19 cellular contexts compared by ENCODE assay signal in genomic region chr12:6817662-6818157, GRCh38. TPM values are rescaled to one million over a fixed set of nuclear protein-coding genes. Genes with fewer than 3 reads are reported as not detected.
DNase-seq lines count a peak whose midpoint lies in the region; ATAC-seq, FAIRE-seq and TF ChIP-seq lines count a peak whose summit lies in the region.
"Had no signal": no experiment of that assay in that cellular context is flagged by ENCODE, and none has a peak within 500 bp of the region (broad histone marks: within the 10 kb centered on the region; RNA-seq: fewer than 3 reads in every experiment).

No MANE protein-coding gene starts in this region.

- no peak for TF ChIP-seq POLR2A in GM12878 (IDR thresholded peaks at IDR 0.05; ENCODE audit: low read depth, low read length)

- no peak for TF ChIP-seq RAD21 in GM12878 (IDR thresholded peaks at IDR 0.05; ENCODE audit: insufficient read depth, low read depth, low read length)

- H3K4me3 ChIP-seq in CD4-positive, CD25-positive, alpha-beta regulatory T cell (ENCODE audit: low read depth, low read length): no peak overlapping the region
- H3K4me3 ChIP-seq in GM23338: 0 out of 2 replicates have a peak overlapping the region, but pooled peaks have one; percentile 40
- no peak overlapping the region for H3K4me3 ChIP-seq in GM12878
- no peak overlapping the region for H3K4me3 ChIP-seq in right cardiac atrium (ENCODE audit: low read length)
- H3K4me3 ChIP-seq: MG63, PC-9 had no signal

- peaks cover 57% of the 10 kb centered on the region for H3K36me3 ChIP-seq in CD4-positive, CD25-positive, alpha-beta regulatory T cell (ENCODE audit: control insufficient read depth, insufficient read depth, low read length)
- H3K36me3 ChIP-seq in GM23338 (ENCODE audit: insufficient read depth) (no peaks in the 10 kb centered on the region), GM12878 (ENCODE audit: control insufficient read depth in 2 of 2, insufficient read depth in 2 of 2, low read length in 1 of 2) (no peaks in the 10 kb centered on the region)
- H3K36me3 ChIP-seq: MG63 had no signal

- no peaks in the 10 kb centered on the region for H3K27me3 ChIP-seq in CD4-positive, CD25-positive, alpha-beta regulatory T cell (ENCODE audit: control insufficient read depth, insufficient read depth, low read length)
- peaks cover 26% of the 10 kb centered on the region for H3K27me3 ChIP-seq in GM23338 (ENCODE audit: insufficient read depth)
- H3K27me3 ChIP-seq in GM12878 (replicated peaks in 1 of 2; ENCODE audit: control insufficient read depth in 2 of 2, insufficient read depth in 2 of 2, low read length in 1 of 2): peaks cover 5 to 11% of the 10 kb centered on the region in 2 experiments
- no peaks in the 10 kb centered on the region for H3K27me3 ChIP-seq in right cardiac atrium (ENCODE audit: control insufficient read depth, insufficient read depth)

- CTCF ChIA-PET in GM12878 (lab: Yijun Ruan, JAX): interaction anchor here (1.1 kb wide), 1 partner anchor 64 kb away, joined by 5 read pairs; the partner anchor contains the start of gene MLF2

- DNase-seq in CD4-positive, CD25-positive, alpha-beta regulatory T cell: no peak
- no peak for DNase-seq in GM23338 (ENCODE audit: low spot score)
- no peak for DNase-seq in GM12878 (ENCODE audit: low read depth, low spot score)
- DNase-seq in NCI-H146 treated with DMSO at 0.1 percent for 48 hours (lab: John Stamatoyannopoulos, UW; ENCODE audit: unreplicated experiment): no peak
- no peak for DNase-seq in right cardiac atrium
- DNase-seq: ACHN; CD8-positive, alpha-beta T cell; DND-41; GDM1; MG63; NCI-H1092 treated with DMSO at 0.1 percent for 48 hours; NCI-H187; NCI-H748 treated with DMSO at 0.1 percent for 48 hours; PC-9 had no signal

- POLR2A ChIA-PET in GM12878 (lab: Charles Lee): no interaction called here

- peaks cover 11% of the 10 kb centered on the region for H3K4me1 ChIP-seq in CD4-positive, CD25-positive, alpha-beta regulatory T cell (ENCODE audit: control insufficient read depth, insufficient read depth, low read length, poor library complexity, severe bottlenecking)
- H3K4me1 ChIP-seq in GM23338 (ENCODE audit: insufficient read depth) (peaks cover 35% of the 10 kb centered on the region), GM12878 (ENCODE audit: control insufficient read depth, insufficient read depth, low read length) (peaks cover 2% of the 10 kb centered on the region; the same call in 1 of the 2 replicates), right cardiac atrium (ENCODE audit: control insufficient read depth, insufficient read depth, low read length) (no peaks in the 10 kb centered on the region)

- TF ChIP-seq CTCF in GM23338 (conservative IDR thresholded peaks at IDR 0.05; ENCODE audit: low read depth in 2 of 2) (no peak), GM12878 (IDR thresholded peaks at IDR 0.05 in 2 of 3, conservative IDR thresholded peaks at IDR 0.05 in 1 of 3; ENCODE audit: control insufficient read depth in 2 of 3, extremely low read depth in 1 of 3, insufficient read depth in 1 of 3, low read depth in 3 of 3, low read length in 3 of 3) (no peak), nephron (IDR thresholded peaks at IDR 0.05; ENCODE audit: unreplicated experiment in 3 of 3) (no peak)

- H3K27me3 Mint-ChIP-seq in CD4-positive, CD25-positive, alpha-beta regulatory T cell: peaks cover 15% of the 10 kb centered on the region
- peaks cover 40% of the 10 kb centered on the region for H3K27me3 Mint-ChIP-seq in GM23338 (ENCODE audit: insufficient read depth, low read depth, poor library complexity)
- peaks cover 4% of the 10 kb centered on the region for H3K27me3 Mint-ChIP-seq in nephron (ENCODE audit: low read depth)

- no TSS peak for BruUV-seq in GM12878 (replicated peaks; lab: Mats Ljungman, UMichigan)

- in situ Hi-C loops in GM12878 (cut with MboI): no loop called here

- peaks cover 12% of the 10 kb centered on the region; the same call in 1 of the 2 replicates for H3F3A ChIP-seq in GM23338 (replicated peaks; ENCODE audit: low read depth)

- H3K36me3 Mint-ChIP-seq in CD4-positive, CD25-positive, alpha-beta regulatory T cell: peaks cover 38% of the 10 kb centered on the region
- H3K36me3 Mint-ChIP-seq in GM23338 (ENCODE audit: low read depth): no peaks in the 10 kb centered on the region
- H3K36me3 Mint-ChIP-seq in nephron (ENCODE audit: low read depth): no peaks in the 10 kb centered on the region
- H3K36me3 Mint-ChIP-seq: CD8-positive, alpha-beta T cell had no signal

- H3K9me2 ChIP-seq in GM23338 (ENCODE audit: insufficient read depth): no peaks in the 10 kb centered on the region

- H3K4me3 Mint-ChIP-seq in CD4-positive, CD25-positive, alpha-beta regulatory T cell: no peak overlapping the region
- H3K4me3 Mint-ChIP-seq in GM23338: peak overlapping the region; percentile 61; the same call in 2 of the 3 replicates
- H3K4me3 Mint-ChIP-seq in nephron: no peak overlapping the region
- H3K4me3 Mint-ChIP-seq: CD8-positive, alpha-beta T cell had no signal

- no peak for ATAC-seq in CD4-positive, CD25-positive, alpha-beta regulatory T cell (ENCODE audit: low read depth in 2 of 2)
- no peak for ATAC-seq in GM23338
- no peak for ATAC-seq in GM12878
- ATAC-seq in GM18909 (IDR thresholded peaks at IDR 0.05; ENCODE audit: poor library complexity, unreplicated experiment): no peak
- no peak for ATAC-seq in HG02938 (IDR thresholded peaks at IDR 0.05; ENCODE audit: unreplicated experiment)
- ATAC-seq in right cardiac atrium: no peak
- ATAC-seq: CD8-positive, alpha-beta T cell had no signal

- no peaks in the 10 kb centered on the region for H3K9me3 Mint-ChIP-seq in CD4-positive, CD25-positive, alpha-beta regulatory T cell
- H3K9me3 Mint-ChIP-seq in GM23338 (no peaks in the 10 kb centered on the region), nephron (no peaks in the 10 kb centered on the region)
- H3K9me3 Mint-ChIP-seq: CD8-positive, alpha-beta T cell had no signal

- H2AFZ ChIP-seq in GM23338 (no peak overlapping the region), GM12878 (ENCODE audit: control insufficient read depth, low read depth, low read length) (no peak overlapping the region)
- H2AFZ ChIP-seq: PC-9 had no signal

- FAIRE-seq in GM12878 (lab: Jason Lieb, UNC): no peak
- FAIRE-seq: D721Med had no signal

- peak overlapping the region in 2 of 3 donors; percentile 82 to 83 for H3K27ac Mint-ChIP-seq in CD4-positive, CD25-positive, alpha-beta regulatory T cell
- H3K27ac Mint-ChIP-seq in GM23338: peak overlapping the region; percentile 50
- peak overlapping the region in 2 of 3 experiments; percentile 3 to 59 for H3K27ac Mint-ChIP-seq in nephron
- H3K27ac Mint-ChIP-seq: CD8-positive, alpha-beta T cell had no signal

- WGBS in GM12878 (ENCODE audit: insufficient coverage, insufficient replicate concordance, low lambda C conversion rate, missing lambda C conversion rate): 71% methylated on average over 20 of the region's 20 CpGs
- WGBS in right cardiac atrium: 85% methylated on average over 20 of the region's 20 CpGs

- H4K20me1 ChIP-seq in GM23338 (replicated peaks; ENCODE audit: insufficient read depth) (no peaks in the 10 kb centered on the region), GM12878 (ENCODE audit: control insufficient read depth, insufficient read depth) (no peaks in the 10 kb centered on the region)

- H3K4me2 ChIP-seq in GM23338: peak overlapping the region; percentile 66; the same call in 1 of the 2 replicates
- no peak overlapping the region for H3K4me2 ChIP-seq in GM12878 (ENCODE audit: control insufficient read depth, insufficient read depth)
- H3K4me2 ChIP-seq: KMS-11, PC-9 had no signal

- intact Hi-C loops in GM12878 (cut with micrococcal nuclease; ENCODE audit: unreplicated experiment): no loop called here
- intact Hi-C loops in right cardiac atrium (cut with DNase I): no loop called here

- peaks cover 2 to 27% (median 9%) of the 10 kb centered on the region in 4 donors for H3K4me1 Mint-ChIP-seq in CD4-positive, CD25-positive, alpha-beta regulatory T cell
- peaks cover 44% of the 10 kb centered on the region for H3K4me1 Mint-ChIP-seq in GM23338
- H3K4me1 Mint-ChIP-seq in nephron: peaks cover 32% of the 10 kb centered on the region

- no peak for TF ChIP-seq EP300 in GM12878 (IDR thresholded peaks at IDR 0.05; ENCODE audit: borderline replicate concordance in 1 of 2, control insufficient read depth in 1 of 2, low read depth in 2 of 2, low read length in 2 of 2)

- SMC1A ChIA-PET in GM12878 (lab: Charles Lee; ENCODE audit: uncharacterized antibody, unreplicated experiment): no interaction called here

- H3K9ac ChIP-seq in GM12878 (ENCODE audit: control insufficient read depth, insufficient read depth, low read length): no peak overlapping the region
- H3K9ac ChIP-seq: KMS-11 had no signal

- RAD21 ChIA-PET in GM12878 (lab: Charles Lee; ENCODE audit: unreplicated experiment): no interaction called here

- H3K9me3 ChIP-seq in CD4-positive, CD25-positive, alpha-beta regulatory T cell (ENCODE audit: control insufficient read depth in 2 of 2, low read length in 2 of 2): no peaks in the 10 kb centered on the region
- H3K9me3 ChIP-seq in GM12878 (replicated peaks; ENCODE audit: control insufficient read depth, insufficient read depth, low read length) (no peaks in the 10 kb centered on the region), right cardiac atrium (ENCODE audit: control insufficient read depth, low read length) (no peaks in the 10 kb centered on the region)
- H3K9me3 ChIP-seq: MG63 had no signal

- no peak overlapping the region for H3K27ac ChIP-seq in CD4-positive, CD25-positive, alpha-beta regulatory T cell (ENCODE audit: insufficient read depth, low read length, poor library complexity, severe bottlenecking)
- H3K27ac ChIP-seq in GM23338 (ENCODE audit: low read depth) (no peak overlapping the region), GM12878 (ENCODE audit: control insufficient read depth, insufficient read depth) (no peak overlapping the region), right cardiac atrium (ENCODE audit: low read length) (no peak overlapping the region)
- H3K27ac ChIP-seq: KMS-11, PC-9 had no signal

- H3K79me2 ChIP-seq in GM23338 (replicated peaks; ENCODE audit: insufficient read depth) (no peaks in the 10 kb centered on the region), GM12878 (ENCODE audit: control insufficient read depth, insufficient read depth, low read length) (no peaks in the 10 kb centered on the region)

RNA-seq across cellular contexts. Expression of gene GPR162, which starts 3.9 kb away (rescaled TPM):
- total RNA-seq in CD4-positive, CD25-positive, alpha-beta regulatory T cell: not detected
- not detected for polyA plus RNA-seq in CD4-positive, CD25-positive, alpha-beta regulatory T cell
- 3.0 and 5.0 TPM in 2 replicates for total RNA-seq in GM23338 (2014; rRNA removed; shearing (Covaris generic))
- polyA plus RNA-seq in GM23338 (2016; fragmentation: Nextera tagmentation; extraction: Ambion mirVana): 4.7 and 5.0 TPM in 2 replicates
- total RNA-seq in GM12878 (2013; cell fraction: nucleolus; rRNA removed): not detected in 2 replicates
- not detected in 2 replicates for total RNA-seq in GM12878 (2014; rRNA removed)
- total RNA-seq in GM12878 (2014; rRNA removed; fragmentation: Illumina TruSeq; extraction: Trizol): not detected in 2 replicates
- not detected in 2 replicates for total RNA-seq in GM12878 (2021)
- polyA plus RNA-seq in GM12878 (2011; ENCODE audit: low read depth): not detected
- 0.09 TPM in 1 of 2 replicates, not detected in the other for polyA plus RNA-seq in GM12878 (2011; rRNA removed)
- polyA plus RNA-seq in GM12878 (2011; cell fraction: cytosol; rRNA removed): 0.10 and 0.19 TPM in 2 replicates
- 0.63 and 1.6 TPM in 2 replicates for polyA plus RNA-seq in GM12878 (2011; cell fraction: nucleus; rRNA removed)
- 0.24 TPM in 1 of 2 replicates, not detected in the other for polyA plus RNA-seq in GM12878 (2012)
- polyA plus RNA-seq in GM12878 (2014; fragmentation: Illumina TruSeq; extraction: Trizol): not detected in 2 replicates
- polyA plus RNA-seq in GM12878 (2014; fragmentation: Nextera tagmentation; extraction: Ambion mirVana): not detected
- not detected in 2 replicates for polyA plus RNA-seq in GM12878 (2014; rRNA removed)
- not detected for polyA plus RNA-seq in GM12878 (2016; fragmentation: Nextera tagmentation; extraction: Ambion mirVana)
- 0.26 TPM in 1 of 2 replicates, not detected in the other for polyA minus RNA-seq in GM12878 (2011; rRNA and poly(A)+ RNA removed)
- polyA minus RNA-seq in GM12878 (2011; cell fraction: cytosol; rRNA and poly(A)+ RNA removed): not detected in 2 replicates
- not detected in 2 replicates for polyA minus RNA-seq in GM12878 (2011; cell fraction: nucleus; rRNA and poly(A)+ RNA removed)
- 10 to 100 TPM in 1 of 4 donors, 1 to 10 TPM in 3; 6.8 to 10.9 (median 8.3) TPM for total RNA-seq in right cardiac atrium
- polyA plus RNA-seq in right cardiac atrium: 6.8 TPM
- total RNA-seq: CD8-positive, alpha-beta T cell had no signal

RNA-seq across cellular contexts. Expression of gene P3H3, which starts 10.5 kb away (rescaled TPM):
- 1.4 TPM for total RNA-seq in CD4-positive, CD25-positive, alpha-beta regulatory T cell
- 1 to 10 TPM in 1 of 4 donors, under 1 TPM in 2, not detected in 1; 0.64 to 1.2 (median 1.00) TPM for polyA plus RNA-seq in CD4-positive, CD25-positive, alpha-beta regulatory T cell
- total RNA-seq in GM23338 (2014; rRNA removed; shearing (Covaris generic)): 38.2 and 39.2 TPM in 2 replicates
- polyA plus RNA-seq in GM23338 (2016; fragmentation: Nextera tagmentation; extraction: Ambion mirVana): 15.8 and 16.4 TPM in 2 replicates
- 0.71 TPM in 1 of 2 replicates, not detected in the other for total RNA-seq in GM12878 (2013; cell fraction: nucleolus; rRNA removed)
- not detected in 2 replicates for total RNA-seq in GM12878 (2014; rRNA removed)
- not detected in 2 replicates for total RNA-seq in GM12878 (2014; rRNA removed; fragmentation: Illumina TruSeq; extraction: Trizol)
- 0.13 and 0.21 TPM in 2 replicates for total RNA-seq in GM12878 (2021)
- polyA plus RNA-seq in GM12878 (2011; ENCODE audit: low read depth): 0.12 TPM
- polyA plus RNA-seq in GM12878 (2011; rRNA removed): 0.05 TPM in 1 of 2 replicates, not detected in the other
- 0.05 and 0.13 TPM in 2 replicates for polyA plus RNA-seq in GM12878 (2011; cell fraction: cytosol; rRNA removed)
- 0.29 and 0.39 TPM in 2 replicates for polyA plus RNA-seq in GM12878 (2011; cell fraction: nucleus; rRNA removed)
- polyA plus RNA-seq in GM12878 (2012): 0.28 and 0.64 TPM in 2 replicates
- 0.03 TPM in 1 of 2 replicates, not detected in the other for polyA plus RNA-seq in GM12878 (2014; fragmentation: Illumina TruSeq; extraction: Trizol)
- not detected for polyA plus RNA-seq in GM12878 (2014; fragmentation: Nextera tagmentation; extraction: Ambion mirVana)
- polyA plus RNA-seq in GM12878 (2014; rRNA removed): 0.23 TPM in 1 of 2 replicates, not detected in the other
- not detected for polyA plus RNA-seq in GM12878 (2016; fragmentation: Nextera tagmentation; extraction: Ambion mirVana)
- 0.31 TPM in 1 of 2 replicates, not detected in the other for polyA minus RNA-seq in GM12878 (2011; rRNA and poly(A)+ RNA removed)
- not detected in 2 replicates for polyA minus RNA-seq in GM12878 (2011; cell fraction: cytosol; rRNA and poly(A)+ RNA removed)
- 0.12 TPM in 1 of 2 replicates, not detected in the other for polyA minus RNA-seq in GM12878 (2011; cell fraction: nucleus; rRNA and poly(A)+ RNA removed)
- 10 to 100 TPM; 15.8 to 25.6 (median 21.1) TPM for total RNA-seq in right cardiac atrium
- polyA plus RNA-seq in right cardiac atrium: 17.7 TPM

RNA-seq across cellular contexts. Expression of gene GNB3, which starts 23.0 kb away (rescaled TPM):
- not detected for total RNA-seq in CD4-positive, CD25-positive, alpha-beta regulatory T cell
- polyA plus RNA-seq in CD4-positive, CD25-positive, alpha-beta regulatory T cell: not detected
- 3.3 and 8.2 TPM in 2 replicates for total RNA-seq in GM23338 (2014; rRNA removed; shearing (Covaris generic))
- polyA plus RNA-seq in GM23338 (2016; fragmentation: Nextera tagmentation; extraction: Ambion mirVana) (3.6 and 5.4 TPM in 2 replicates), GM12878 (2011; rRNA removed) (0.05 and 0.12 TPM in 2 replicates), GM12878 (2014; fragmentation: Illumina TruSeq; extraction: Trizol) (0.16 and 0.38 TPM in 2 replicates), GM12878 (2014; fragmentation: Nextera tagmentation; extraction: Ambion mirVana) (under 1 TPM; 0.18 to 0.24 TPM), GM12878 (2014; rRNA removed) (0.46 and 0.55 TPM in 2 replicates), GM12878 (2016; fragmentation: Nextera tagmentation; extraction: Ambion mirVana) (1 to 10 TPM in 1 of 2 experiments, under 1 TPM in 1; 0.33 to 1.1 TPM), right cardiac atrium (3.1 TPM)
- not detected in 2 replicates for total RNA-seq in GM12878 (2013; cell fraction: nucleolus; rRNA removed)
- total RNA-seq in GM12878 (2014; rRNA removed) (0.23 and 0.33 TPM in 2 replicates), GM12878 (2014; rRNA removed; fragmentation: Illumina TruSeq; extraction: Trizol) (0.23 and 0.58 TPM in 2 replicates), GM12878 (2021) (0.16 and 0.46 TPM in 2 replicates), right cardiac atrium (1 to 10 TPM; 2.9 to 7.8 (median 4.0) TPM)
- polyA plus RNA-seq in GM12878 (2011; ENCODE audit: low read depth): 0.76 TPM
- polyA plus RNA-seq in GM12878 (2011; cell fraction: cytosol; rRNA removed): 0.12 and 0.20 TPM in 2 replicates
- 0.37 and 0.41 TPM in 2 replicates for polyA plus RNA-seq in GM12878 (2011; cell fraction: nucleus; rRNA removed)
- polyA plus RNA-seq in GM12878 (2012): 1.5 and 1.6 TPM in 2 replicates
- not detected in 2 replicates for polyA minus RNA-seq in GM12878 (2011; rRNA and poly(A)+ RNA removed)
- not detected in 2 replicates for polyA minus RNA-seq in GM12878 (2011; cell fraction: cytosol; rRNA and poly(A)+ RNA removed)
- polyA minus RNA-seq in GM12878 (2011; cell fraction: nucleus; rRNA and poly(A)+ RNA removed): not detected in 2 replicates
- total RNA-seq: PC-9 had no signal

RNA-seq across cellular contexts. Expression of gene CD4, which starts 28.4 kb away (rescaled TPM):
- 224 TPM for total RNA-seq in CD4-positive, CD25-positive, alpha-beta regulatory T cell
- 100 to 1,000 TPM; 312 to 330 (median 324) TPM for polyA plus RNA-seq in CD4-positive, CD25-positive, alpha-beta regulatory T cell
- 1.5 and 2.2 TPM in 2 replicates for total RNA-seq in GM23338 (2014; rRNA removed; shearing (Covaris generic))
- 2.0 and 2.1 TPM in 2 replicates for polyA plus RNA-seq in GM23338 (2016; fragmentation: Nextera tagmentation; extraction: Ambion mirVana)
- not detected in 2 replicates for total RNA-seq in GM12878 (2013; cell fraction: nucleolus; rRNA removed)
- total RNA-seq in GM12878 (2014; rRNA removed): 0.40 and 0.49 TPM in 2 replicates
- total RNA-seq in GM12878 (2014; rRNA removed; fragmentation: Illumina TruSeq; extraction: Trizol): 0.60 and 0.81 TPM in 2 replicates
- total RNA-seq in GM12878 (2021): 1.6 and 1.8 TPM in 2 replicates
- 0.07 TPM for polyA plus RNA-seq in GM12878 (2011; ENCODE audit: low read depth)
- 0.27 and 0.29 TPM in 2 replicates for polyA plus RNA-seq in GM12878 (2011; rRNA removed)
- polyA plus RNA-seq in GM12878 (2011; cell fraction: cytosol; rRNA removed): 0.22 and 0.28 TPM in 2 replicates
- 0.39 and 0.50 TPM in 2 replicates for polyA plus RNA-seq in GM12878 (2011; cell fraction: nucleus; rRNA removed)
- polyA plus RNA-seq in GM12878 (2012): 0.05 and 0.36 TPM in 2 replicates
- 1.5 and 2.4 TPM in 2 replicates for polyA plus RNA-seq in GM12878 (2014; fragmentation: Illumina TruSeq; extraction: Trizol)
- under 1 TPM; 0.49 to 0.85 TPM for polyA plus RNA-seq in GM12878 (2014; fragmentation: Nextera tagmentation; extraction: Ambion mirVana)
- polyA plus RNA-seq in GM12878 (2014; rRNA removed): 0.85 and 1.3 TPM in 2 replicates
- under 1 TPM; 0.24 to 0.57 TPM for polyA plus RNA-seq in GM12878 (2016; fragmentation: Nextera tagmentation; extraction: Ambion mirVana)
- polyA minus RNA-seq in GM12878 (2011; rRNA and poly(A)+ RNA removed): 0.21 and 0.29 TPM in 2 replicates
- polyA minus RNA-seq in GM12878 (2011; cell fraction: cytosol; rRNA and poly(A)+ RNA removed): 0.40 TPM in 1 of 2 replicates, not detected in the other
- polyA minus RNA-seq in GM12878 (2011; cell fraction: nucleus; rRNA and poly(A)+ RNA removed): not detected in 2 replicates
- 10 to 100 TPM; 11.4 to 15.4 (median 13.7) TPM for total RNA-seq in right cardiac atrium
- 2.5 TPM for polyA plus RNA-seq in right cardiac atrium

RNA-seq across cellular contexts. Expression of gene CDCA3, which starts 33.4 kb away (rescaled TPM):
- total RNA-seq in CD4-positive, CD25-positive, alpha-beta regulatory T cell: 1.9 TPM
- polyA plus RNA-seq in CD4-positive, CD25-positive, alpha-beta regulatory T cell: 1 to 10 TPM; 1.7 to 4.0 (median 2.1) TPM
- 37.2 and 47.4 TPM in 2 replicates for total RNA-seq in GM23338 (2014; rRNA removed; shearing (Covaris generic))
- 75.6 and 79.2 TPM in 2 replicates for polyA plus RNA-seq in GM23338 (2016; fragmentation: Nextera tagmentation; extraction: Ambion mirVana)
- 43.5 and 44.8 TPM in 2 replicates for total RNA-seq in GM12878 (2013; cell fraction: nucleolus; rRNA removed)
- total RNA-seq in GM12878 (2014; rRNA removed): 112 and 117 TPM in 2 replicates
- total RNA-seq in GM12878 (2014; rRNA removed; fragmentation: Illumina TruSeq; extraction: Trizol): 69.1 and 70.8 TPM in 2 replicates
- total RNA-seq in GM12878 (2021): 68.6 and 72.7 TPM in 2 replicates
- polyA plus RNA-seq in GM12878 (2011; ENCODE audit: low read depth): 16.7 TPM
- polyA plus RNA-seq in GM12878 (2011; rRNA removed): 70.1 and 82.6 TPM in 2 replicates
- polyA plus RNA-seq in GM12878 (2011; cell fraction: cytosol; rRNA removed): 116 and 142 TPM in 2 replicates
- polyA plus RNA-seq in GM12878 (2011; cell fraction: nucleus; rRNA removed): 188 and 221 TPM in 2 replicates
- polyA plus RNA-seq in GM12878 (2012): 34.8 and 49.7 TPM in 2 replicates
- polyA plus RNA-seq in GM12878 (2014; fragmentation: Illumina TruSeq; extraction: Trizol): 103 and 113 TPM in 2 replicates
- 10 to 100 TPM; 34.5 to 47.3 TPM for polyA plus RNA-seq in GM12878 (2014; fragmentation: Nextera tagmentation; extraction: Ambion mirVana)
- 138 and 148 TPM in 2 replicates for polyA plus RNA-seq in GM12878 (2014; rRNA removed)
- 100 to 1,000 TPM; 131 to 132 TPM for polyA plus RNA-seq in GM12878 (2016; fragmentation: Nextera tagmentation; extraction: Ambion mirVana)
- polyA minus RNA-seq in GM12878 (2011; rRNA and poly(A)+ RNA removed): 43.1 and 77.0 TPM in 2 replicates
- polyA minus RNA-seq in GM12878 (2011; cell fraction: cytosol; rRNA and poly(A)+ RNA removed): 37.1 and 52.8 TPM in 2 replicates
- 58.0 and 75.9 TPM in 2 replicates for polyA minus RNA-seq in GM12878 (2011; cell fraction: nucleus; rRNA and poly(A)+ RNA removed)
- total RNA-seq in right cardiac atrium: 1 to 10 TPM in 3 of 4 donors, not detected in 1; 1.2 to 1.8 (median 1.2) TPM
- 0.50 TPM for polyA plus RNA-seq in right cardiac atrium

Comparison
In these comparisons a context has a peak if more than half of its experiments do, and no peak if none do; other contexts are left out.
1. H3K27ac Mint-ChIP-seq: peak in every context shown above with its lines; median percentile 82 in CD4-positive, CD25-positive, alpha-beta regulatory T cell; 50 in GM23338; 31 in nephron.